ENCODE assay signal across 2 cellular contexts in genomic region chr7:135259702-135260101, GRCh38.
TF ChIP-seq lines count a peak whose summit lies in the region.

No MANE protein-coding gene starts in this region.

TF ChIP-seq in HepG2, 621 proteins besides CTCF, POLR2A, EP300 and RAD21:
- TF ChIP-seq ZNF609 (CRISPR knock-in tag; IDR thresholded peaks at IDR 0.05; ENCODE audit: borderline replicate concordance) (no peak), ZBTB4 (CRISPR knock-in tag; IDR thresholded peaks at IDR 0.05; ENCODE audit: borderline replicate concordance) (no peak), PAXIP1 (CRISPR knock-in tag; conservative IDR thresholded peaks at IDR 0.05) (no peak), SETDB1 (CRISPR knock-in tag; IDR thresholded peaks at IDR 0.05; ENCODE audit: borderline replicate concordance) (no peak), MAX (IDR thresholded peaks at IDR 0.05) (no peak), ZKSCAN1 (IDR thresholded peaks at IDR 0.05; ENCODE audit: low read length) (peak; percentile 68), ZBTB8A (CRISPR knock-in tag; IDR thresholded peaks at IDR 0.05; ENCODE audit: borderline replicate concordance, low read depth) (no peak), E2F2 (CRISPR knock-in tag; IDR thresholded peaks at IDR 0.05; ENCODE audit: borderline replicate concordance) (no peak)

TF ChIP-seq in WTC11, 78 proteins besides CTCF, POLR2A, EP300 and RAD21:
- TF ChIP-seq ETV6 (CRISPR knock-in tag; IDR thresholded peaks at IDR 0.05) (no peak), CREB1 (CRISPR knock-in tag; IDR thresholded peaks at IDR 0.05) (no peak), USF2 (CRISPR knock-in tag; IDR thresholded peaks at IDR 0.05) (no peak), ZNF219 (CRISPR knock-in tag; IDR thresholded peaks at IDR 0.05; ENCODE audit: borderline replicate concordance) (no peak), ATF2 (CRISPR knock-in tag; IDR thresholded peaks at IDR 0.05; ENCODE audit: borderline replicate concordance, low read depth) (no peak), ZNF532 (CRISPR knock-in tag; IDR thresholded peaks at IDR 0.05; ENCODE audit: borderline replicate concordance) (no peak), ATF3 (CRISPR knock-in tag; conservative IDR thresholded peaks at IDR 0.05) (no peak)
